1 cellular context compared by ENCODE assay signal in genomic region chr9:33288828-33289483, GRCh38.
TF ChIP-seq lines count a peak whose summit lies in the region.

No MANE protein-coding gene starts in this region.

TF ChIP-seq in GM12878, 131 proteins besides CTCF, POLR2A, EP300 and RAD21:
- TF ChIP-seq HCFC1 (IDR thresholded peaks at IDR 0.05; ENCODE audit: low read length), result no peak
- TF ChIP-seq ZBED1 (IDR thresholded peaks at IDR 0.05; ENCODE audit: borderline replicate concordance), result no peak
- TF ChIP-seq JUND (IDR thresholded peaks at IDR 0.05; ENCODE audit: low read depth, low read length), result no peak
- TF ChIP-seq SP1 (IDR thresholded peaks at IDR 0.05; ENCODE audit: low read depth, low read length), result no peak
- no peak for TF ChIP-seq IKZF1 (conservative IDR thresholded peaks at IDR 0.05)
- no peak for TF ChIP-seq HDGF (IDR thresholded peaks at IDR 0.05)
- no peak for TF ChIP-seq RAD51 (IDR thresholded peaks at IDR 0.05)
- TF ChIP-seq FOXK2 (IDR thresholded peaks at IDR 0.05), result no peak
- no peak for TF ChIP-seq MTA3 (IDR thresholded peaks at IDR 0.05; ENCODE audit: borderline replicate concordance, low read length)
- TF ChIP-seq POLR2AphosphoS5 (IDR thresholded peaks at IDR 0.05; ENCODE audit: low read length), result no peak
- TF ChIP-seq HDAC6 (IDR thresholded peaks at IDR 0.05; ENCODE audit: unreplicated experiment), result no peak
- TF ChIP-seq YY1 (IDR thresholded peaks at IDR 0.05; ENCODE audit: low read depth, low read length), result no peak
